Comparison of ENCODE assay signal across 2 cellular contexts in genomic region chr1:3593745-3594144, GRCh38.
TF ChIP-seq lines count a peak whose summit lies in the region.

No MANE protein-coding gene starts in this region.

TF ChIP-seq in GM23338, 12 proteins besides CTCF, POLR2A, EP300 and RAD21 (continued from another document):
- no peak for TF ChIP-seq ZNF462 (CRISPR knock-in tag; IDR thresholded peaks at IDR 0.05)

TF ChIP-seq in WTC11, 78 proteins besides CTCF, POLR2A, EP300 and RAD21 (continued from another document):
- TF ChIP-seq PRDM15 (CRISPR knock-in tag; IDR thresholded peaks at IDR 0.05) = no peak
- TF ChIP-seq ZNF317 (CRISPR knock-in tag; IDR thresholded peaks at IDR 0.05; ENCODE audit: borderline replicate concordance, low read depth) = no peak
- TF ChIP-seq ATF2 (CRISPR knock-in tag; IDR thresholded peaks at IDR 0.05; ENCODE audit: borderline replicate concordance, low read depth) = no peak
